Comparison of ENCODE assay signal across 13 cellular contexts in the genomic region with DNA sequence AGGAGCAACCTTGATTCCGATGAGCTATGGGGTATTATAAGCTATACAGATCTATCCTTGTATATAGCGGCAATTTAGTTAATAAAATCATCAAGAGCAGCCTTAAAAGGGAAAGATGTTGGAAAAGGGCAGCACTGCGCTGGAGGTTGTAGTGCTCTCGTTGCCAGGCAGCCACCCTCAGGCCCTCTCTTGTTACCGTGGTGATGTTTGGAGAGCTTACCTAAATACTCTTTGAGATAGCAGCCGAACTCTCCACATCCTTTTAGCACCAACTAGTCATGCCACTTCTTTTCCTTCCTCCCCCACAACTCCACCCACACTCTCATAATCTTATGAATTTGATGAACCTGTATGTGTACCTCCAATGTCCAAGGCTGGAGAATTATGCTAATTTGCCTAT. TPM values are rescaled to one million over a fixed set of nuclear protein-coding genes. Genes with fewer than 3 reads are reported as not detected.
DNase-seq lines count a peak whose midpoint lies in the region; ATAC-seq, FAIRE-seq and TF ChIP-seq lines count a peak whose summit lies in the region.
"Had no signal": no experiment of that assay in that cellular context is flagged by ENCODE, and none has a peak within 500 bp of the region (broad histone marks: within the 10 kb centered on the region; RNA-seq: fewer than 3 reads in every experiment).

No MANE protein-coding gene starts in this region.

- no peak for TF ChIP-seq POLR2A in GM18505 (IDR thresholded peaks at IDR 0.05; ENCODE audit: borderline replicate concordance, extremely low read depth, insufficient read depth, insufficient read length)

- peak; percentile 9 for DNase-seq in stimulated activated CD4-positive, alpha-beta T cell treated with anti-CD3 and anti-CD28 coated beads, Interleukin-1b, Interleukin-23, amount 100 ng/mL, for 48 hours
- no peak for DNase-seq in stimulated activated CD4-positive, alpha-beta T cell treated with anti-CD3 and anti-CD28 coated beads, Interleukin-2, amount 100 ng/mL, for 24 hours
- DNase-seq in NCI-H2227 treated with DMSO at 0.1 percent for 48 hours (lab: John Stamatoyannopoulos, UW) (peak; percentile 54), bronchial epithelial cell (ENCODE audit: low read depth) (peak; percentile 34), DMS114 treated with DMSO at 0.1 percent for 48 hours (lab: John Stamatoyannopoulos, UW; ENCODE audit: unreplicated experiment) (no peak), NAMALWA (ENCODE audit: low spot score) (no peak)
- DNase-seq: heart left ventricle, NCI-H1694, nephron progenitor cell, right cardiac atrium had no signal

- no peak for TF ChIP-seq CTCF in bronchial epithelial cell (IDR thresholded peaks at IDR 0.05; ENCODE audit: insufficient read depth, low read length, severe bottlenecking)

- H3K36me3 ChIP-seq in bronchial epithelial cell (ENCODE audit: control insufficient read depth, insufficient read depth, low read length), result no peaks in the 10 kb centered on the region
- H3K36me3 ChIP-seq: heart left ventricle had no signal

- no peak for FAIRE-seq in bronchial epithelial cell (lab: Jason Lieb, UNC)

- H3K27me3 ChIP-seq in bronchial epithelial cell (ENCODE audit: control insufficient read depth, insufficient read depth, low read length), result no peaks in the 10 kb centered on the region

- H3K4me3 ChIP-seq in bronchial epithelial cell (ENCODE audit: low read depth, low read length), result no peak overlapping the region
- H3K4me3 ChIP-seq: heart left ventricle had no signal

- ATAC-seq in HG03457 (IDR thresholded peaks at IDR 0.05; ENCODE audit: unreplicated experiment) (no peak), GM18505 (IDR thresholded peaks at IDR 0.05; ENCODE audit: unreplicated experiment) (no peak)
- ATAC-seq: esophagus mucosa, heart left ventricle, right cardiac atrium had no signal

RNA-seq across cellular contexts. Expression of a gene that starts 3.8 kb away (rescaled TPM):
- total RNA-seq in bronchial epithelial cell, result 1.7 and 2.4 TPM in 2 replicates

Comparison
In these comparisons a context has a peak if more than half of its experiments do, and no peak if none do; other contexts are left out.
1. DNase-seq: peak in stimulated activated CD4-positive, alpha-beta T cell treated with anti-CD3 and anti-CD28 coated beads, Interleukin-1b, Interleukin-23, amount 100 ng/mL, for 48 hours (single experiment), NCI-H2227 treated with DMSO at 0.1 percent for 48 hours (single experiment) and bronchial epithelial cell (single experiment); none in stimulated activated CD4-positive, alpha-beta T cell treated with anti-CD3 and anti-CD28 coated beads, Interleukin-2, amount 100 ng/mL, for 24 hours (0 of 2), DMS114 treated with DMSO at 0.1 percent for 48 hours (single experiment) and NAMALWA (single experiment).